Comparison of ENCODE assay signal across 9 cellular contexts in genomic region chr1:64505944-64506658, GRCh38. TPM values are rescaled to one million over a fixed set of nuclear protein-coding genes. Genes with fewer than 3 reads are reported as not detected.
A peak's percentile ranks its signal among the peaks of the same experiment; 100 is the strongest.
DNase-seq lines count a peak whose midpoint lies in the region; ATAC-seq, FAIRE-seq and TF ChIP-seq lines count a peak whose summit lies in the region.
"Had no signal": no experiment of that assay in that cellular context is flagged by ENCODE, and none has a peak within 500 bp of the region (broad histone marks: within the 10 kb centered on the region; RNA-seq: fewer than 3 reads in every experiment).

No MANE protein-coding gene starts in this region.

- intact Hi-C loops in IMR-90 (cut with micrococcal nuclease), result no loop called here

- no peaks in the 10 kb centered on the region for H3K9me3 Mint-ChIP-seq in chondrocyte (ENCODE audit: low read depth)

- POLR2A ChIA-PET in IMR-90 (lab: Charles Lee; ENCODE audit: unreplicated experiment), result no interaction called here
- POLR2A ChIA-PET in GM10248 (lab: Yijun Ruan, JAX), result no interaction called here

- H3K4me1 Mint-ChIP-seq in chondrocyte (ENCODE audit: low read depth), result peaks cover 48% of the 10 kb centered on the region

- H3K14ac ChIP-seq in IMR-90 (replicated peaks; ENCODE audit: low read depth, low read length), result no peak overlapping the region

- peak overlapping the region; percentile 14; the same call in 1 of the 2 replicates for H3K4me2 ChIP-seq in IMR-90 (ENCODE audit: low read depth, low read length)

- peak overlapping the region; percentile 27; the same call in 1 of the 2 replicates for H3K4ac ChIP-seq in IMR-90 (ENCODE audit: low read depth, low read length)

- no peak for DNase-seq in IMR-90
- peak; percentile 87 for DNase-seq in RCC 7860 (ENCODE audit: low spot score)
- peak; percentile 43 for DNase-seq in chondrocyte (ENCODE audit: low spot score)
- peak in 1 of 2 donors; percentile 79 for DNase-seq in upper lobe of left lung
- DNase-seq in HK-2 (ENCODE audit: unreplicated experiment), result no peak
- no peak for DNase-seq in GM10248 (ENCODE audit: extremely low spot score)

- peak overlapping the region; percentile 86 for H3K4me3 Mint-ChIP-seq in chondrocyte (ENCODE audit: unreplicated experiment)

- no peaks in the 10 kb centered on the region for H3K9me3 ChIP-seq in IMR-90 (ENCODE audit: control insufficient read depth, insufficient read depth, low read length)
- H3K9me3 ChIP-seq in mesodermal cell (ENCODE audit: control insufficient read depth, low read length), result no peaks in the 10 kb centered on the region
- H3K9me3 ChIP-seq in upper lobe of left lung, result no peaks in the 10 kb centered on the region

- H3K27me3 ChIP-seq in IMR-90 (ENCODE audit: control insufficient read depth, insufficient read depth, low read length), result peaks cover 6% of the 10 kb centered on the region
- no peaks in the 10 kb centered on the region for H3K27me3 ChIP-seq in upper lobe of left lung

- H2BK120ac ChIP-seq in IMR-90 (ENCODE audit: low read depth, low read length), result no peak overlapping the region; the same call in 1 of the 2 replicates

- H4K20me1 ChIP-seq in IMR-90 (ENCODE audit: insufficient read depth, low read length), result no peaks in the 10 kb centered on the region

- H3K36me3 Mint-ChIP-seq in chondrocyte (ENCODE audit: low read depth), result no peaks in the 10 kb centered on the region

- dilution Hi-C loops in IMR-90 (cut with HindIII; ENCODE audit: low sequenced_read_pairs, unreplicated experiment), result no loop called here

- CTCF ChIA-PET in IMR-90 (lab: Yijun Ruan, JAX) (no interaction called here), GM10248 (lab: Yijun Ruan, JAX) (no interaction called here)

- H4K8ac ChIP-seq in IMR-90 (ENCODE audit: low read depth in 2 of 2, low read length in 2 of 2), result no peak overlapping the region

- no peak overlapping the region for H2BK15ac ChIP-seq in IMR-90 (ENCODE audit: low read depth, low read length)

- no peak overlapping the region for H3K18ac ChIP-seq in IMR-90 (ENCODE audit: low read depth, low read length)

- no peak overlapping the region for H3K23ac ChIP-seq in IMR-90 (ENCODE audit: low read depth, low read length)

- H3K36me3 ChIP-seq in IMR-90 (ENCODE audit: control insufficient read depth, insufficient read depth, low read length), result no peaks in the 10 kb centered on the region
- no peaks in the 10 kb centered on the region for H3K36me3 ChIP-seq in mesodermal cell (ENCODE audit: control insufficient read depth, insufficient read depth, low read length)
- H3K36me3 ChIP-seq in upper lobe of left lung, result no peaks in the 10 kb centered on the region

- no peak for TF ChIP-seq RAD21 in IMR-90 (IDR thresholded peaks at IDR 0.05; ENCODE audit: low read length)

- H3K27ac ChIP-seq in IMR-90 (ENCODE audit: insufficient read depth, low read length), result no peak overlapping the region
- peak overlapping the region; percentile 46 for H3K27ac ChIP-seq in mesodermal cell (ENCODE audit: low read depth, low read length, severe bottlenecking)
- H3K27ac ChIP-seq in upper lobe of left lung, result peak overlapping the region in 3 of 4 donors; percentile 25 to 83 (median 74)
- H3K27ac ChIP-seq: parathyroid adenoma had no signal

- peaks cover 2% of the 10 kb centered on the region; the same call in 1 of the 2 replicates for H3K4me1 ChIP-seq in IMR-90 (ENCODE audit: control insufficient read depth, insufficient read depth, low read length)
- H3K4me1 ChIP-seq in mesodermal cell (ENCODE audit: control insufficient read depth, insufficient read depth, low read length, poor library complexity, severe bottlenecking), result peaks cover 23% of the 10 kb centered on the region
- H3K4me1 ChIP-seq in upper lobe of left lung, result peaks cover 9 to 30% (median 21%) of the 10 kb centered on the region in 4 donors
- H3K4me1 ChIP-seq: parathyroid adenoma had no signal

- FAIRE-seq in RCC 7860 (lab: Jason Lieb, UNC), result peak; percentile 83

- H3K27me3 Mint-ChIP-seq in chondrocyte (ENCODE audit: low read depth), result no peaks in the 10 kb centered on the region

- H3K79me1 ChIP-seq in IMR-90 (ENCODE audit: low read depth in 1 of 2, low read length in 2 of 2), result no peaks in the 10 kb centered on the region

- WGBS in IMR-90 (ENCODE audit: extremely low coverage in 2 of 2, insufficient read length in 1 of 2), 2 experiments, result 78% methylated on average over 7 of the region's 15 CpGs; no CpG with 5 or more reads in 1 of the 2 experiments
- WGBS in mesodermal cell (ENCODE audit: insufficient coverage in 2 of 2), 2 experiments, result 47 to 48% methylated on average over 13 to 14 of the region's 15 CpGs
- WGBS in upper lobe of left lung, 2 donors, result 46 to 53% methylated on average over 13 to 14 of the region's 15 CpGs

- peak overlapping the region; percentile 84 for H2AFZ ChIP-seq in IMR-90 (replicated peaks; ENCODE audit: low read length, poor library complexity)
- H2AFZ ChIP-seq: parathyroid adenoma had no signal

- no peak overlapping the region for H3K9ac ChIP-seq in IMR-90 (ENCODE audit: low read depth, low read length)
- H3K9ac ChIP-seq: parathyroid adenoma had no signal

- H2AK9ac ChIP-seq in IMR-90 (replicated peaks; ENCODE audit: low read depth, low read length, poor library complexity), result no peak overlapping the region

- in situ Hi-C loops in IMR-90 (cut with MboI; ENCODE audit: low sequenced_read_pairs), result no loop called here

- no peak overlapping the region for H2BK5ac ChIP-seq in IMR-90 (ENCODE audit: low read depth, low read length, poor library complexity, severe bottlenecking)

- no peak overlapping the region for H2AK5ac ChIP-seq in IMR-90 (ENCODE audit: low read depth, low read length)

- H4K91ac ChIP-seq in IMR-90 (ENCODE audit: insufficient read depth, low read depth, low read length), result no peak overlapping the region

- TF ChIP-seq CTCF in IMR-90 (conservative IDR thresholded peaks at IDR 0.05; ENCODE audit: low read depth, low read length) (no peak), chondrocyte (IDR thresholded peaks at IDR 0.05) (no peak), upper lobe of left lung (IDR thresholded peaks at IDR 0.05) (peak in 1 of 6 experiments; percentile 27), GM10248 (IDR thresholded peaks at IDR 0.05; ENCODE audit: control extremely low read depth, extremely low read depth, low read depth, missing control alignments) (no peak)

- no peak overlapping the region for H3K4me3 ChIP-seq in IMR-90 (ENCODE audit: insufficient read depth, low read depth, low read length)
- peak overlapping the region; percentile 29 for H3K4me3 ChIP-seq in mesodermal cell (ENCODE audit: extremely low read depth, insufficient read depth, low read length, poor library complexity, severe bottlenecking)
- peak overlapping the region in 3 of 4 donors; percentile 47 to 54 (median 53) for H3K4me3 ChIP-seq in upper lobe of left lung

- TF ChIP-seq EP300 in upper lobe of left lung (IDR thresholded peaks at IDR 0.05), result no peak

- no peaks in the 10 kb centered on the region for H3K9me1 ChIP-seq in IMR-90 (ENCODE audit: insufficient read depth, low read length)

- H3K27ac Mint-ChIP-seq in chondrocyte (ENCODE audit: unreplicated experiment), result peak overlapping the region; percentile 73

- TF ChIP-seq POLR2A in IMR-90 (IDR thresholded peaks at IDR 0.05; ENCODE audit: low read depth, low read length), result no peak
- no peak for TF ChIP-seq POLR2A in upper lobe of left lung (IDR thresholded peaks at IDR 0.05)

- ATAC-seq in IMR-90 (ENCODE audit: low read depth) (no peak), upper lobe of left lung (ENCODE audit: low FRiP score in 2 of 2) (peak in 1 of 2 donors; percentile 72), HG03280 (IDR thresholded peaks at IDR 0.05; ENCODE audit: unreplicated experiment) (no peak)

- no peak overlapping the region for H4K5ac ChIP-seq in IMR-90 (ENCODE audit: low read depth, low read length)

- H3K56ac ChIP-seq in IMR-90 (ENCODE audit: extremely low read depth, insufficient read depth, low read length), result no peak overlapping the region

- H2BK20ac ChIP-seq in IMR-90 (ENCODE audit: low read depth, low read length), result no peak overlapping the region

- no TSS peak for BruUV-seq in IMR-90 (replicated peaks; lab: Mats Ljungman, UMichigan)

TF ChIP-seq in IMR-90, 13 proteins besides CTCF, POLR2A, EP300 and RAD21:
- TF ChIP-seq MXI1 (IDR thresholded peaks at IDR 0.05; ENCODE audit: borderline replicate concordance, low read depth, low read length) (no peak), ELK1 (IDR thresholded peaks at IDR 0.05; ENCODE audit: borderline replicate concordance, low read depth, low read length) (no peak), USF2 (IDR thresholded peaks at IDR 0.05; ENCODE audit: low read depth, low read length) (no peak), MAZ (IDR thresholded peaks at IDR 0.05; ENCODE audit: borderline replicate concordance, low read depth, low read length) (no peak), FOS (IDR thresholded peaks at IDR 0.05; ENCODE audit: low read depth, low read length) (no peak), CEBPB (IDR thresholded peaks at IDR 0.05; ENCODE audit: low read depth, low read length) (no peak), BHLHE40 (IDR thresholded peaks at IDR 0.05; ENCODE audit: low read depth, low read length) (no peak), RFX5 (IDR thresholded peaks at IDR 0.05; ENCODE audit: low read depth, low read length) (no peak)

RNA-seq across cellular contexts. Expression of gene CACHD1, which starts 36.2 kb away (rescaled TPM):
- total RNA-seq in IMR-90 (2012; rRNA removed) (5.6 and 5.9 TPM in 2 replicates), chondrocyte (10.4 to 13.7 TPM (median 10.5 TPM) in 3 replicates), upper lobe of left lung (10 to 100 TPM in 5 of 6 donors, 1 to 10 TPM in 1; 7.3 to 26.3 (median 22.9) TPM)
- 2.5 and 2.9 TPM in 2 replicates for polyA plus RNA-seq in IMR-90 (2012; rRNA removed)
- polyA plus RNA-seq in IMR-90 (2012; cell fraction: cytosol; rRNA removed), result 1.0 TPM in 2 replicates
- 1.2 and 3.7 TPM in 2 replicates for polyA plus RNA-seq in IMR-90 (2012; cell fraction: nucleus; rRNA removed; ENCODE audit: low replicate concordance)
- polyA plus RNA-seq in mesodermal cell (2013, experiment 1 of 2), result 32.7 TPM
- 28.1 TPM for polyA plus RNA-seq in mesodermal cell (2013, experiment 2 of 2)

Comparison
In these comparisons a context has a peak if more than half of its experiments do, and no peak if none do; other contexts are left out.
1. DNase-seq: peak in RCC 7860 (single experiment) and chondrocyte (single experiment); none in IMR-90 (single experiment), HK-2 (single experiment) and GM10248 (single experiment).